13 cellular contexts compared by ENCODE assay signal in genomic region chr3:52254608-52255007, GRCh38. TPM values are rescaled to one million over a fixed set of nuclear protein-coding genes. Genes with fewer than 3 reads are reported as not detected.
DNase-seq lines count a peak whose midpoint lies in the region; ATAC-seq and TF ChIP-seq lines count a peak whose summit lies in the region.
"Had no signal": no experiment of that assay in that cellular context is flagged by ENCODE, and none has a peak within 500 bp of the region (broad histone marks: within the 10 kb centered on the region; RNA-seq: fewer than 3 reads in every experiment).

No MANE protein-coding gene starts in this region.

- H3K9me3 ChIP-seq in CD8-positive, alpha-beta T cell (ENCODE audit: low read length) = no peaks in the 10 kb centered on the region
- H3K9me3 ChIP-seq: sigmoid colon had no signal

- H3K27ac Mint-ChIP-seq in CD8-positive, alpha-beta T cell = peak overlapping the region; percentile 100
- H3K27ac Mint-ChIP-seq in T-cell = peak overlapping the region; percentile 97 to 99
- H3K27ac Mint-ChIP-seq: neural progenitor cell had no signal

- no peak for ATAC-seq in CD8-positive, alpha-beta T cell
- no peak for ATAC-seq in T-cell (replicated peaks in 1 of 4)

- peaks cover 93% of the 10 kb centered on the region for H3K4me1 Mint-ChIP-seq in CD8-positive, alpha-beta T cell (ENCODE audit: low read depth)
- H3K4me1 Mint-ChIP-seq in T-cell = peaks cover 88 to 95% (median 89%) of the 10 kb centered on the region in 3 donors
- H3K4me1 Mint-ChIP-seq: neural progenitor cell had no signal

- no peak for DNase-seq in CD8-positive, alpha-beta T cell
- DNase-seq in T-cell (peak in 1 of 34 experiments; percentile 10), epithelial cell of prostate (ENCODE audit: low read depth, low spot score) (no peak), NCI-H2196 treated with DMSO at 0.1 percent for 48 hours (lab: John Stamatoyannopoulos, UW; ENCODE audit: unreplicated experiment) (no peak), NCI-H1048 (lab: John Stamatoyannopoulos, UW) (no peak)
- DNase-seq: activated CD8-positive, alpha-beta memory T cell treated with anti-CD3 and anti-CD28 coated beads, Interleukin-2, amount 50 U/mL, for 4 hours; GDM1; Kasumi-1; NCI-H2081 treated with DMSO at 0.1 percent for 48 hours; sigmoid colon had no signal

- H3K4me3 Mint-ChIP-seq in CD8-positive, alpha-beta T cell = peak overlapping the region; percentile 3
- peak overlapping the region in 2 of 3 donors; percentile 37 to 74 for H3K4me3 Mint-ChIP-seq in T-cell
- H3K4me3 Mint-ChIP-seq: neural progenitor cell had no signal

- no peak for TF ChIP-seq CTCF in CD8-positive, alpha-beta T cell (IDR thresholded peaks at IDR 0.05)

- intact Hi-C loops in CD8-positive, alpha-beta T cell (cut with DNase I, micrococcal nuclease) = loop anchor here in 1 of 2 experiments (2.0 kb wide), 1 partner anchor 16 kb away; no protein-coding TSS in a partner anchor

- peak overlapping the region; percentile 76 for H3K27ac ChIP-seq in CD8-positive, alpha-beta T cell (ENCODE audit: low read depth, low read length)
- H3K27ac ChIP-seq in epithelial cell of prostate = peak overlapping the region; percentile 70
- H3K27ac ChIP-seq: neural progenitor cell had no signal

- peaks cover 96% of the 10 kb centered on the region for H3K4me1 ChIP-seq in CD8-positive, alpha-beta T cell (ENCODE audit: insufficient read depth, low read length)
- H3K4me1 ChIP-seq: neural progenitor cell had no signal

- no peak overlapping the region for H3K4me3 ChIP-seq in CD8-positive, alpha-beta T cell (ENCODE audit: low read depth, low read length)
- H3K4me3 ChIP-seq: lung, neural progenitor cell, sigmoid colon had no signal

- H3K36me3 Mint-ChIP-seq in CD8-positive, alpha-beta T cell = peaks cover 85% of the 10 kb centered on the region
- peaks cover 50% of the 10 kb centered on the region for H3K36me3 Mint-ChIP-seq in T-cell

- peaks cover 56% of the 10 kb centered on the region for H3K36me3 ChIP-seq in CD8-positive, alpha-beta T cell (ENCODE audit: insufficient read depth, low read length)
- H3K36me3 ChIP-seq: neural progenitor cell had no signal

- POLR2A ChIA-PET in CD8-positive, alpha-beta T cell (lab: Charles Lee) = interaction anchor here (3.1 to 28.6 kb wide), 4 partner anchors 9 to 27 kb away, joined by 22 to 685 read pairs (median 99); partner anchors contain the start of genes GLYCTK, TWF2 and WDR82
- POLR2A ChIA-PET in T-cell (lab: Charles Lee) = interaction anchor here (0.6 to 0.7 kb wide), 2 partner anchors 16 to 23 kb away, joined by 4 to 7 read pairs; partner anchors contain the start of gene TWF2 (in 1 of the 2)

- H3K27me3 ChIP-seq in CD8-positive, alpha-beta T cell (ENCODE audit: insufficient read depth, low read length) = no peaks in the 10 kb centered on the region
- H3K27me3 ChIP-seq: neural progenitor cell, sigmoid colon had no signal

- H3K27me3 Mint-ChIP-seq in CD8-positive, alpha-beta T cell (ENCODE audit: low read depth) = no peaks in the 10 kb centered on the region
- no peaks in the 10 kb centered on the region for H3K27me3 Mint-ChIP-seq in T-cell

- no peaks in the 10 kb centered on the region for H3K9me3 Mint-ChIP-seq in CD8-positive, alpha-beta T cell
- no peaks in the 10 kb centered on the region for H3K9me3 Mint-ChIP-seq in T-cell
- H3K9me3 Mint-ChIP-seq: neural progenitor cell had no signal

- CTCF ChIA-PET in CD8-positive, alpha-beta T cell (lab: Charles Lee) = interaction anchor here (1.6 to 29.3 kb wide), 7 partner anchors 9 to 84 kb away, joined by 3 to 622 read pairs (median 28); partner anchors contain the start of genes GLYCTK, PPM1M, TWF2 and WDR82
- CTCF ChIA-PET in T-cell (lab: Charles Lee) = interaction anchor here in 1 of 2 donors (2.0 to 3.2 kb wide), 2 partner anchors 14 to 22 kb away, joined by 15 to 17 read pairs; no protein-coding TSS in a partner anchor

RNA-seq across cellular contexts. Expression of gene PPM1M, which starts 9.0 kb away (rescaled TPM):
- total RNA-seq in CD8-positive, alpha-beta T cell = 10 to 100 TPM; 43.9 to 46.9 TPM
- 10 to 100 TPM; 63.4 to 78.1 (median 73.4) TPM for total RNA-seq in T-cell

RNA-seq across cellular contexts. Expression of gene TWF2, which starts 15.7 kb away (rescaled TPM):
- 10 to 100 TPM; 31.1 to 31.2 TPM for total RNA-seq in CD8-positive, alpha-beta T cell
- 10 to 100 TPM; 49.8 to 99.9 (median 88.3) TPM for total RNA-seq in T-cell

RNA-seq across cellular contexts. Expression of gene WDR82, which starts 23.8 kb away (rescaled TPM):
- 100 to 1,000 TPM; 115 to 117 TPM for total RNA-seq in CD8-positive, alpha-beta T cell
- 100 to 1,000 TPM; 119 to 159 (median 154) TPM for total RNA-seq in T-cell

RNA-seq across cellular contexts. Expression of gene TLR9, which starts 29.2 kb away (rescaled TPM):
- total RNA-seq in CD8-positive, alpha-beta T cell = under 1 TPM in 1 of 2 experiments, not detected in 1; 0.33 TPM
- total RNA-seq in T-cell = 1 to 10 TPM in 3 of 5 donors, under 1 TPM in 1, not detected in 1; 0.54 to 2.9 (median 2.1) TPM
- total RNA-seq: dermis microvascular lymphatic vessel endothelial cell had no signal

RNA-seq across cellular contexts. Expression of gene GLYCTK, which starts 33.0 kb away (rescaled TPM):
- total RNA-seq in CD8-positive, alpha-beta T cell = 10 to 100 TPM; 27.1 to 28.1 TPM
- total RNA-seq in T-cell = 10 to 100 TPM; 36.7 to 42.5 (median 37.5) TPM
